In the genomic region with DNA sequence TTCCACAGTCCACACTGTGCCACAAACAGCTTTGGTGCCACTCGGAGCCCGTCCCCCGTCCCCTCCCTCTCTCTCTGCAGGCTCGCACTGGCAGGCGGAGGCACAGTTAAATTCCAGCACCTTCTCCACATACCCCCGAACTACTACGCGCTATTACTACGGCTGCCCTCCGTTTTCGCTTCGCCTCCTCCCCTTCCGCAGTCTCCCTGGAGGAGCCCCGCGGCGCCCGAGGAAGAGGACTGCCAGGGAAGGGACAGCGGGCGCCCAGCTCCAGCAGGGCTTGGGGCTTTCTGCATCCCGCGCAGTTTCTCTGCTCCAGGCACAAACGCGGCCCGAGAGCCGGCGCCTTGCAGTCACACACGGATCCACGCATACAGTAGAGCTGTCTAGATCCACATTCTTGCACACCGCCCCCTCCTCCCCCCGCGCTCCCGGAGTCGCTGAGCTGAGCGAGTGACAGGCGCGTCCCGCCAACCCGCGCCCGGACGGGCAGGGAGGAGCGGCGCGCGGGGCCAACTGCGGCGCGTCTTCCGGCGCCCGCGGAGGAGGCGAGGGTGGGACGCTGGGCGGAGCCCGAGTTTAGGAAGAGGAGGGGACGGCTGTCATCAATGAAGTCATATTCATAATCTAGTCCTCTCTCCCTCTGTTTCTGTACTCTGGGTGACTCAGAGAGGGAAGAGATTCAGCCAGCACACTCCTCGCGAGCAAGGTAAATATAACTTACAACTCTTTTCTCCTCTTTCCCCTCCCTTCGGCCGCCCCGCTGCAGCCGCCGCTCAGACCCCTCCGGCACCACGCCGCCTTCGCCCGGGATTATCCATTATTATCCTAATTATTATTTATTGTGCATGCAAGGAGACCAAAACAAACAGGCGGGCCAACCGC, we compare ENCODE assay signal across 1 cellular context.
TF ChIP-seq lines count a peak whose summit lies in the region.

A gene (plus strand): TSS at position 652 of the 885 bp plus-strand sequence. CDS start 13,676 bp downstream, outside the sequence.

TF ChIP-seq in HepG2, 621 proteins besides CTCF, POLR2A, EP300 and RAD21 (continued from another document and continues in another):
- TF ChIP-seq, protein P1, sequence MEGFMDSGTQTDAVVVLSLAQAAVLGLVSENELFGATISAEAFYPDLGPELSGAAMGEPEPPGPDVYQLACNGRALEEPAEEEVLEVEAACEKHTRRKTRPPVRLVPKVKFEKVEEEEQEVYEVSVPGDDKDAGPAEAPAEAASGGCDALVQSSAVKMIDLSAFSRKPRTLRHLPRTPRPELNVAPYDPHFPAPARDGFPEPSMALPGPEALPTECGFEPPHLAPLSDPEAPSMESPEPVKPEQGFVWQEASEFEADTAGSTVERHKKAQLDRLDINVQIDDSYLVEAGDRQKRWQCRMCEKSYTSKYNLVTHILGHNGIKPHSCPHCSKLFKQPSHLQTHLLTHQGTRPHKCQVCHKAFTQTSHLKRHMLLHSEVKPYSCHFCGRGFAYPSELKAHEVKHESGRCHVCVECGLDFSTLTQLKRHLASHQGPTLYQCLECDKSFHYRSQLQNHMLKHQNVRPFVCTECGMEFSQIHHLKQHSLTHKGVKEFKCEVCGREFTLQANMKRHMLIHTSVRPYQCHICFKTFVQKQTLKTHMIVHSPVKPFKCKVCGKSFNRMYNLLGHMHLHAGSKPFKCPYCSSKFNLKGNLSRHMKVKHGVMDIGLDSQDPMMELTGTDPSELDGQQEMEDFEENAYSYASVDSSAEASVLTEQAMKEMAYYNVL (CRISPR knock-in tag; IDR thresholded peaks at IDR 0.05; ENCODE audit: borderline replicate concordance), result no peak
- TF ChIP-seq, protein P2, sequence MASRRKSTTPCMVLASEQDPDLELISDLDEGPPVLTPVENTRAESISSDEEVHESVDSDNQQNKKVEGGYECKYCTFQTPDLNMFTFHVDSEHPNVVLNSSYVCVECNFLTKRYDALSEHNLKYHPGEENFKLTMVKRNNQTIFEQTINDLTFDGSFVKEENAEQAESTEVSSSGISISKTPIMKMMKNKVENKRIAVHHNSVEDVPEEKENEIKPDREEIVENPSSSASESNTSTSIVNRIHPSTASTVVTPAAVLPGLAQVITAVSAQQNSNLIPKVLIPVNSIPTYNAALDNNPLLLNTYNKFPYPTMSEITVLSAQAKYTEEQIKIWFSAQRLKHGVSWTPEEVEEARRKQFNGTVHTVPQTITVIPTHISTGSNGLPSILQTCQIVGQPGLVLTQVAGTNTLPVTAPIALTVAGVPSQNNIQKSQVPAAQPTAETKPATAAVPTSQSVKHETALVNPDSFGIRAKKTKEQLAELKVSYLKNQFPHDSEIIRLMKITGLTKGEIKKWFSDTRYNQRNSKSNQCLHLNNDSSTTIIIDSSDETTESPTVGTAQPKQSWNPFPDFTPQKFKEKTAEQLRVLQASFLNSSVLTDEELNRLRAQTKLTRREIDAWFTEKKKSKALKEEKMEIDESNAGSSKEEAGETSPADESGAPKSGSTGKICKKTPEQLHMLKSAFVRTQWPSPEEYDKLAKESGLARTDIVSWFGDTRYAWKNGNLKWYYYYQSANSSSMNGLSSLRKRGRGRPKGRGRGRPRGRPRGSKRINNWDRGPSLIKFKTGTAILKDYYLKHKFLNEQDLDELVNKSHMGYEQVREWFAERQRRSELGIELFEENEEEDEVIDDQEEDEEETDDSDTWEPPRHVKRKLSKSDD (CRISPR knock-in tag; IDR thresholded peaks at IDR 0.05; ENCODE audit: low read depth), result no peak
- TF ChIP-seq SP5 (CRISPR knock-in tag; IDR thresholded peaks at IDR 0.05; ENCODE audit: borderline replicate concordance, low read depth), result peak; percentile 52; the same call in 1 of the 2 replicates
- TF ChIP-seq GFI1 (CRISPR knock-in tag; IDR thresholded peaks at IDR 0.05; ENCODE audit: borderline replicate concordance), result no peak
- TF ChIP-seq ZNF33A (CRISPR knock-in tag; IDR thresholded peaks at IDR 0.05; ENCODE audit: borderline replicate concordance), result no peak
- TF ChIP-seq TEAD3 (CRISPR knock-in tag; optimal IDR thresholded peaks at IDR 0.05; ENCODE audit: borderline replicate concordance), result peak; percentile 88
- 0 out of 2 replicates have a peak, but pooled peaks have one; percentile 38 for TF ChIP-seq TGIF2 (CRISPR knock-in tag; IDR thresholded peaks at IDR 0.05)
- no peak for TF ChIP-seq BRCA1 (CRISPR knock-in tag; IDR thresholded peaks at IDR 0.05)
- no peak for TF ChIP-seq TCF7L2 (IDR thresholded peaks at IDR 0.05; ENCODE audit: low read depth, low read length)
- TF ChIP-seq ZNF570 (CRISPR knock-in tag; IDR thresholded peaks at IDR 0.05; ENCODE audit: borderline replicate concordance), result no peak
- TF ChIP-seq HOXA3 (CRISPR knock-in tag; IDR thresholded peaks at IDR 0.05), result peak; percentile 39
- no peak for TF ChIP-seq ZBTB42 (CRISPR knock-in tag; IDR thresholded peaks at IDR 0.05)
- TF ChIP-seq TBX3 (IDR thresholded peaks at IDR 0.05; ENCODE audit: borderline replicate concordance), result no peak
- no peak for TF ChIP-seq ZNF616 (CRISPR knock-in tag; IDR thresholded peaks at IDR 0.05; ENCODE audit: low read depth)
- TF ChIP-seq, protein P3, sequence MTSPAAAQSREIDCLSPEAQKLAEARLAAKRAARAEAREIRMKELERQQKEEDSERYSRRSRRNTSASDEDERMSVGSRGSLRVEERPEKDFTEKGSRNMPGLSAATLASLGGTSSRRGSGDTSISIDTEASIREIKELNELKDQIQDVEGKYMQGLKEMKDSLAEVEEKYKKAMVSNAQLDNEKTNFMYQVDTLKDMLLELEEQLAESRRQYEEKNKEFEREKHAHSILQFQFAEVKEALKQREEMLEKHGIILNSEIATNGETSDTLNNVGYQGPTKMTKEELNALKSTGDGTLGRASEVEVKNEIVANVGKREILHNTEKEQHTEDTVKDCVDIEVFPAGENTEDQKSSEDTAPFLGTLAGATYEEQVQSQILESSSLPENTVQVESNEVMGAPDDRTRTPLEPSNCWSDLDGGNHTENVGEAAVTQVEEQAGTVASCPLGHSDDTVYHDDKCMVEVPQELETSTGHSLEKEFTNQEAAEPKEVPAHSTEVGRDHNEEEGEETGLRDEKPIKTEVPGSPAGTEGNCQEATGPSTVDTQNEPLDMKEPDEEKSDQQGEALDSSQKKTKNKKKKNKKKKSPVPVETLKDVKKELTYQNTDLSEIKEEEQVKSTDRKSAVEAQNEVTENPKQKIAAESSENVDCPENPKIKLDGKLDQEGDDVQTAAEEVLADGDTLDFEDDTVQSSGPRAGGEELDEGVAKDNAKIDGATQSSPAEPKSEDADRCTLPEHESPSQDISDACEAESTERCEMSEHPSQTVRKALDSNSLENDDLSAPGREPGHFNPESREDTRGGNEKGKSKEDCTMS (CRISPR knock-in tag; conservative IDR thresholded peaks at IDR 0.05), result no peak
- TF ChIP-seq KLF15 (CRISPR knock-in tag; IDR thresholded peaks at IDR 0.05; ENCODE audit: borderline replicate concordance), result no peak
- TF ChIP-seq ZNF7 (CRISPR knock-in tag; IDR thresholded peaks at IDR 0.05), result no peak
- TF ChIP-seq DPF2 (CRISPR knock-in tag; IDR thresholded peaks at IDR 0.05; ENCODE audit: borderline replicate concordance, low read depth), result no peak
- TF ChIP-seq KLF16 (CRISPR knock-in tag; IDR thresholded peaks at IDR 0.05), result peak in 1 of 2 experiments; percentile 61; a peak in 1 of 4 replicates
- TF ChIP-seq, protein P4, sequence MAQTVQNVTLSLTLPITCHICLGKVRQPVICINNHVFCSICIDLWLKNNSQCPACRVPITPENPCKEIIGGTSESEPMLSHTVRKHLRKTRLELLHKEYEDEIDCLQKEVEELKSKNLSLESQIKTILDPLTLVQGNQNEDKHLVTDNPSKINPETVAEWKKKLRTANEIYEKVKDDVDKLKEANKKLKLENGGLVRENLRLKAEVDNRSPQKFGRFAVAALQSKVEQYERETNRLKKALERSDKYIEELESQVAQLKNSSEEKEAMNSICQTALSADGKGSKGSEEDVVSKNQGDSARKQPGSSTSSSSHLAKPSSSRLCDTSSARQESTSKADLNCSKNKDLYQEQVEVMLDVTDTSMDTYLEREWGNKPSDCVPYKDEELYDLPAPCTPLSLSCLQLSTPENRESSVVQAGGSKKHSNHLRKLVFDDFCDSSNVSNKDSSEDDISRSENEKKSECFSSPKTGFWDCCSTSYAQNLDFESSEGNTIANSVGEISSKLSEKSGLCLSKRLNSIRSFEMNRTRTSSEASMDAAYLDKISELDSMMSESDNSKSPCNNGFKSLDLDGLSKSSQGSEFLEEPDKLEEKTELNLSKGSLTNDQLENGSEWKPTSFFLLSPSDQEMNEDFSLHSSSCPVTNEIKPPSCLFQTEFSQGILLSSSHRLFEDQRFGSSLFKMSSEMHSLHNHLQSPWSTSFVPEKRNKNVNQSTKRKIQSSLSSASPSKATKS (CRISPR knock-in tag; IDR thresholded peaks at IDR 0.05), result 0 out of 2 replicates have a peak, but pooled peaks have one; percentile 34
- TF ChIP-seq RNF2 (conservative IDR thresholded peaks at IDR 0.05; ENCODE audit: low read depth), result peak; percentile 78
- no peak for TF ChIP-seq CENPT (CRISPR knock-in tag; IDR thresholded peaks at IDR 0.05; ENCODE audit: low read depth)
- no peak for TF ChIP-seq ZNF737 (CRISPR knock-in tag; IDR thresholded peaks at IDR 0.05; ENCODE audit: borderline replicate concordance)
- TF ChIP-seq POLR2AphosphoS5 (IDR thresholded peaks at IDR 0.05; ENCODE audit: low read depth, low read length), result peak; percentile 57
- TF ChIP-seq, protein P5, sequence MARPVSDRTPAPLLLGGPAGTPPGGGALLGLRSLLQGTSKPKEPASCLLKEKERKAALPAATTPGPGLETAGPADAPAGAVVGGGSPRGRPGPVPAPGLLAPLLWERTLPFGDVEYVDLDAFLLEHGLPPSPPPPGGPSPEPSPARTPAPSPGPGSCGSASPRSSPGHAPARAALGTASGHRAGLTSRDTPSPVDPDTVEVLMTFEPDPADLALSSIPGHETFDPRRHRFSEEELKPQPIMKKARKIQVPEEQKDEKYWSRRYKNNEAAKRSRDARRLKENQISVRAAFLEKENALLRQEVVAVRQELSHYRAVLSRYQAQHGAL (CRISPR knock-in tag; IDR thresholded peaks at IDR 0.05; ENCODE audit: not compliant biosample characterization), result no peak
- no peak for TF ChIP-seq ZNF75D (CRISPR knock-in tag; IDR thresholded peaks at IDR 0.05; ENCODE audit: borderline replicate concordance)
- TF ChIP-seq FOSL2 (CRISPR knock-in tag; IDR thresholded peaks at IDR 0.05), result peak; percentile 77
- TF ChIP-seq ZNF292 (CRISPR knock-in tag; IDR thresholded peaks at IDR 0.05; ENCODE audit: borderline replicate concordance, low read depth), result no peak
- TF ChIP-seq, protein P6, sequence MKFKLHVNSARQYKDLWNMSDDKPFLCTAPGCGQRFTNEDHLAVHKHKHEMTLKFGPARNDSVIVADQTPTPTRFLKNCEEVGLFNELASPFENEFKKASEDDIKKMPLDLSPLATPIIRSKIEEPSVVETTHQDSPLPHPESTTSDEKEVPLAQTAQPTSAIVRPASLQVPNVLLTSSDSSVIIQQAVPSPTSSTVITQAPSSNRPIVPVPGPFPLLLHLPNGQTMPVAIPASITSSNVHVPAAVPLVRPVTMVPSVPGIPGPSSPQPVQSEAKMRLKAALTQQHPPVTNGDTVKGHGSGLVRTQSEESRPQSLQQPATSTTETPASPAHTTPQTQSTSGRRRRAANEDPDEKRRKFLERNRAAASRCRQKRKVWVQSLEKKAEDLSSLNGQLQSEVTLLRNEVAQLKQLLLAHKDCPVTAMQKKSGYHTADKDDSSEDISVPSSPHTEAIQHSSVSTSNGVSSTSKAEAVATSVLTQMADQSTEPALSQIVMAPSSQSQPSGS (CRISPR knock-in tag; IDR thresholded peaks at IDR 0.05), result no peak
- peak; percentile 62; the same call in 1 of the 2 replicates for TF ChIP-seq RBFOX2 (IDR thresholded peaks at IDR 0.05; ENCODE audit: low read depth, low read length)
- TF ChIP-seq ZNF143 (CRISPR knock-in tag; IDR thresholded peaks at IDR 0.05), result no peak
- TF ChIP-seq, protein P7, sequence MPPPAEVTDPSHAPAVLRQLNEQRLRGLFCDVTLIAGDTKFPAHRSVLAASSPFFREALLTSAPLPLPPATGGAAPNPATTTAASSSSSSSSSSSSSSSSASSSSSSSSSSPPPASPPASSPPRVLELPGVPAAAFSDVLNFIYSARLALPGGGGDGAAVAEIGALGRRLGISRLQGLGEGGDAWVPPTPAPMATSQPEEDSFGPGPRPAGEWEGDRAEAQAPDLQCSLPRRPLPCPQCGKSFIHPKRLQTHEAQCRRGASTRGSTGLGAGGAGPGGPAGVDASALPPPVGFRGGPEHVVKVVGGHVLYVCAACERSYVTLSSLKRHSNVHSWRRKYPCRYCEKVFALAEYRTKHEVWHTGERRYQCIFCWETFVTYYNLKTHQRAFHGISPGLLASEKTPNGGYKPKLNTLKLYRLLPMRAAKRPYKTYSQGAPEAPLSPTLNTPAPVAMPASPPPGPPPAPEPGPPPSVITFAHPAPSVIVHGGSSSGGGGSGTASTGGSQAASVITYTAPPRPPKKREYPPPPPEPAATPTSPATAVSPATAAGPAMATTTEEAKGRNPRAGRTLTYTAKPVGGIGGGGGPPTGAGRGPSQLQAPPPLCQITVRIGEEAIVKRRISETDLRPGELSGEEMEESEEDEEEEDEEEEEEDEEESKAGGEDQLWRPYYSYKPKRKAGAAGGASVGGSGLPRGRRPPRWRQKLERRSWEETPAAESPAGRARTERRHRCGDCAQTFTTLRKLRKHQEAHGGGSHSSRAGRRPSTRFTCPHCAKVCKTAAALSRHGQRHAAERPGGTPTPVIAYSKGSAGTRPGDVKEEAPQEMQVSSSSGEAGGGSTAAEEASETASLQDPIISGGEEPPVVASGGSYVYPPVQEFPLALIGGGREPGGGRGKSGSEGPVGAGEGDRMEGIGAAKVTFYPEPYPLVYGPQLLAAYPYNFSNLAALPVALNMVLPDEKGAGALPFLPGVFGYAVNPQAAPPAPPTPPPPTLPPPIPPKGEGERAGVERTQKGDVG (CRISPR knock-in tag; IDR thresholded peaks at IDR 0.05; ENCODE audit: borderline replicate concordance), result no peak
- TF ChIP-seq ZNF367 (CRISPR knock-in tag; IDR thresholded peaks at IDR 0.05; ENCODE audit: borderline replicate concordance), result no peak
- TF ChIP-seq, protein P8, sequence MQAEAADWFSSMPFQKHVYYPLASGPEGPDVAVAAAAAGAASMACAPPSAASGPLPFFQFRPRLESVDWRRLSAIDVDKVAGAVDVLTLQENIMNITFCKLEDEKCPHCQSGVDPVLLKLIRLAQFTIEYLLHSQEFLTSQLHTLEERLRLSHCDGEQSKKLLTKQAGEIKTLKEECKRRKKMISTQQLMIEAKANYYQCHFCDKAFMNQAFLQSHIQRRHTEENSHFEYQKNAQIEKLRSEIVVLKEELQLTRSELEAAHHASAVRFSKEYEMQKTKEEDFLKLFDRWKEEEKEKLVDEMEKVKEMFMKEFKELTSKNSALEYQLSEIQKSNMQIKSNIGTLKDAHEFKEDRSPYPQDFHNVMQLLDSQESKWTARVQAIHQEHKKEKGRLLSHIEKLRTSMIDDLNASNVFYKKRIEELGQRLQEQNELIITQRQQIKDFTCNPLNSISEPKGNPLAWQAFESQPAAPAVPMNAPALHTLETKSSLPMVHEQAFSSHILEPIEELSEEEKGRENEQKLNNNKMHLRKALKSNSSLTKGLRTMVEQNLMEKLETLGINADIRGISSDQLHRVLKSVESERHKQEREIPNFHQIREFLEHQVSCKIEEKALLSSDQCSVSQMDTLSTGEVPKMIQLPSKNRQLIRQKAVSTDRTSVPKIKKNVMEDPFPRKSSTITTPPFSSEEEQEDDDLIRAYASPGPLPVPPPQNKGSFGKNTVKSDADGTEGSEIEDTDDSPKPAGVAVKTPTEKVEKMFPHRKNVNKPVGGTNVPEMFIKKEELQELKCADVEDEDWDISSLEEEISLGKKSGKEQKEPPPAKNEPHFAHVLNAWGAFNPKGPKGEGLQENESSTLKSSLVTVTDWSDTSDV (CRISPR knock-in tag; IDR thresholded peaks at IDR 0.05), result no peak
